ENCODE assay signal across 8 cellular contexts in genomic region chr3:190225186-190225692, GRCh38.
DNase-seq lines count a peak whose midpoint lies in the region; ATAC-seq and TF ChIP-seq lines count a peak whose summit lies in the region.

No MANE protein-coding gene starts in this region.

- peak; percentile 28 for TF ChIP-seq CTCF in NB4 (IDR thresholded peaks at IDR 0.05; ENCODE audit: low read depth, low read length)
- TF ChIP-seq CTCF in neural cell (IDR thresholded peaks at IDR 0.05; ENCODE audit: poor library complexity, severe bottlenecking), result peak; percentile 49

- CTCF ChIA-PET in activated CD4-positive, alpha-beta memory T cell treated with anti-CD3 and anti-CD28 coated beads, Interleukin-2, amount 10 ng/mL, durations not matched to agents 7 days and 5 days (lab: Charles Lee), result interaction anchor here (0.5 to 2.1 kb wide), 6 partner anchors 10 to 1263 kb away, joined by 3 to 6 read pairs (median 4); partner anchors contain the start of gene CLDN1

- H3K36me3 Mint-ChIP-seq in activated CD4-positive, alpha-beta memory T cell treated with anti-CD3 and anti-CD28 coated beads, Interleukin-2, amount 10 ng/mL, durations not matched to agents 7 days and 5 days (ENCODE audit: low read depth), result no peaks in the 10 kb centered on the region
- no peaks in the 10 kb centered on the region for H3K36me3 Mint-ChIP-seq in T-helper 2 cell treated with Interferon-gamma antibody and Interleukin-4, amounts not matched to agents 5 μg/mL and 100 μg/mL, for 36 hours (ENCODE audit: low read depth)

- no peaks in the 10 kb centered on the region for H3K9me2 ChIP-seq in neural cell (ENCODE audit: insufficient read depth, low read length)

- H3K27me3 ChIP-seq in neural cell (ENCODE audit: insufficient read depth, low read depth, low read length), result no peaks in the 10 kb centered on the region

- H3F3A ChIP-seq in neural cell (ENCODE audit: insufficient read depth, low read length, poor library complexity, severe bottlenecking), result no peaks in the 10 kb centered on the region

- DNase-seq in NCI-H82 (lab: John Stamatoyannopoulos, UW) (peak; percentile 37), NCI-H82 treated with DMSO at 0.1 percent for 48 hours (lab: John Stamatoyannopoulos, UW; ENCODE audit: unreplicated experiment) (no peak), NB4 (ENCODE audit: low read depth) (peak; percentile 38), cerebellar cortex (ENCODE audit: low spot score) (peak; percentile 12)
- no peak for DNase-seq in activated CD4-positive, alpha-beta memory T cell treated with anti-CD3 and anti-CD28 coated beads, Interleukin-2, amount 10 ng/mL, durations not matched to agents 7 days and 5 days
- DNase-seq in T-helper 2 cell treated with Interferon-gamma antibody and Interleukin-4, amounts not matched to agents 5 μg/mL and 100 μg/mL, for 36 hours (ENCODE audit: low spot score), result no peak

- H4K20me1 ChIP-seq in neural cell (ENCODE audit: insufficient read depth), result no peaks in the 10 kb centered on the region

- no peaks in the 10 kb centered on the region for H3K9me3 Mint-ChIP-seq in activated CD4-positive, alpha-beta memory T cell treated with anti-CD3 and anti-CD28 coated beads, Interleukin-2, amount 10 ng/mL, durations not matched to agents 7 days and 5 days
- peaks cover 3% of the 10 kb centered on the region for H3K9me3 Mint-ChIP-seq in T-helper 2 cell treated with Interferon-gamma antibody and Interleukin-4, amounts not matched to agents 5 μg/mL and 100 μg/mL, for 36 hours

- H3K9me3 ChIP-seq in neural cell (ENCODE audit: low read length), result no peaks in the 10 kb centered on the region

- no peaks in the 10 kb centered on the region for H3K36me3 ChIP-seq in neural cell (ENCODE audit: insufficient read depth, low read length)

- H3K4me3 ChIP-seq in NB4 (ENCODE audit: low read depth, low read length) (no peak overlapping the region), neural cell (ENCODE audit: low read length) (no peak overlapping the region)

- no peak overlapping the region for H3K27ac ChIP-seq in neural cell (ENCODE audit: low read length)

- H3K79me2 ChIP-seq in neural cell (replicated peaks; ENCODE audit: insufficient read depth, low read length), result no peaks in the 10 kb centered on the region

- no peak overlapping the region for H2AFZ ChIP-seq in neural cell (ENCODE audit: low read depth, low read length)

- no peak overlapping the region for H3K4me2 ChIP-seq in neural cell (ENCODE audit: low read length)

- no peak for TF ChIP-seq EP300 in neural cell (conservative IDR thresholded peaks at IDR 0.05; ENCODE audit: poor library complexity, severe bottlenecking)

- POLR2A ChIA-PET in activated CD4-positive, alpha-beta memory T cell treated with anti-CD3 and anti-CD28 coated beads, Interleukin-2, amount 10 ng/mL, durations not matched to agents 7 days and 5 days (lab: Charles Lee), result no interaction called here

- H3K4me3 Mint-ChIP-seq in activated CD4-positive, alpha-beta memory T cell treated with anti-CD3 and anti-CD28 coated beads, Interleukin-2, amount 10 ng/mL, durations not matched to agents 7 days and 5 days, result no peak overlapping the region
- H3K4me3 Mint-ChIP-seq in T-helper 2 cell treated with Interferon-gamma antibody and Interleukin-4, amounts not matched to agents 5 μg/mL and 100 μg/mL, for 36 hours, result no peak overlapping the region

- ATAC-seq in HG03354 (IDR thresholded peaks at IDR 0.05; ENCODE audit: poor library complexity, severe bottlenecking, unreplicated experiment), result no peak

- no peak overlapping the region for H3K27ac Mint-ChIP-seq in activated CD4-positive, alpha-beta memory T cell treated with anti-CD3 and anti-CD28 coated beads, Interleukin-2, amount 10 ng/mL, durations not matched to agents 7 days and 5 days
- no peak overlapping the region for H3K27ac Mint-ChIP-seq in T-helper 2 cell treated with Interferon-gamma antibody and Interleukin-4, amounts not matched to agents 5 μg/mL and 100 μg/mL, for 36 hours

- TF ChIP-seq POLR2A in NB4 (IDR thresholded peaks at IDR 0.05; ENCODE audit: extremely low read depth, insufficient read length), result no peak

- TF ChIP-seq RAD21 in neural cell (conservative IDR thresholded peaks at IDR 0.05), result peak; percentile 51

- H3K27me3 Mint-ChIP-seq in activated CD4-positive, alpha-beta memory T cell treated with anti-CD3 and anti-CD28 coated beads, Interleukin-2, amount 10 ng/mL, durations not matched to agents 7 days and 5 days, result peaks cover 2% of the 10 kb centered on the region
- H3K27me3 Mint-ChIP-seq in T-helper 2 cell treated with Interferon-gamma antibody and Interleukin-4, amounts not matched to agents 5 μg/mL and 100 μg/mL, for 36 hours (ENCODE audit: low read depth), result peaks cover 5% of the 10 kb centered on the region

- H3K4me1 Mint-ChIP-seq in activated CD4-positive, alpha-beta memory T cell treated with anti-CD3 and anti-CD28 coated beads, Interleukin-2, amount 10 ng/mL, durations not matched to agents 7 days and 5 days, result no peaks in the 10 kb centered on the region
- no peaks in the 10 kb centered on the region for H3K4me1 Mint-ChIP-seq in T-helper 2 cell treated with Interferon-gamma antibody and Interleukin-4, amounts not matched to agents 5 μg/mL and 100 μg/mL, for 36 hours (ENCODE audit: low read depth)

- no peak overlapping the region for H3K9ac ChIP-seq in neural cell (ENCODE audit: low read length)

TF ChIP-seq in neural cell, 6 proteins besides CTCF, POLR2A, EP300 and RAD21:
- TF ChIP-seq SMC3 (conservative IDR thresholded peaks at IDR 0.05; ENCODE audit: poor library complexity) (peak; percentile 28), REST (IDR thresholded peaks at IDR 0.05; ENCODE audit: borderline replicate concordance) (no peak), TAF1 (IDR thresholded peaks at IDR 0.05; ENCODE audit: low read depth) (no peak), POLR2AphosphoS5 (IDR thresholded peaks at IDR 0.05) (no peak), EZH2 (IDR thresholded peaks at IDR 0.05; ENCODE audit: borderline replicate concordance, insufficient read depth, low read length, poor library complexity, severe bottlenecking) (no peak), MXI1 (conservative IDR thresholded peaks at IDR 0.05; ENCODE audit: poor library complexity, severe bottlenecking) (no peak)

Comparison
In these comparisons a context has a peak if more than half of its experiments do, and no peak if none do; other contexts are left out.
1. DNase-seq: peak in NCI-H82 (single experiment), NB4 (single experiment) and cerebellar cortex (single experiment); none in NCI-H82 treated with DMSO at 0.1 percent for 48 hours (single experiment), activated CD4-positive, alpha-beta memory T cell treated with anti-CD3 and anti-CD28 coated beads, Interleukin-2, amount 10 ng/mL, durations not matched to agents 7 days and 5 days (single experiment) and T-helper 2 cell treated with Interferon-gamma antibody and Interleukin-4, amounts not matched to agents 5 μg/mL and 100 μg/mL, for 36 hours (single experiment).